Comparison of ENCODE assay signal across 8 cellular contexts in the genomic region with DNA sequence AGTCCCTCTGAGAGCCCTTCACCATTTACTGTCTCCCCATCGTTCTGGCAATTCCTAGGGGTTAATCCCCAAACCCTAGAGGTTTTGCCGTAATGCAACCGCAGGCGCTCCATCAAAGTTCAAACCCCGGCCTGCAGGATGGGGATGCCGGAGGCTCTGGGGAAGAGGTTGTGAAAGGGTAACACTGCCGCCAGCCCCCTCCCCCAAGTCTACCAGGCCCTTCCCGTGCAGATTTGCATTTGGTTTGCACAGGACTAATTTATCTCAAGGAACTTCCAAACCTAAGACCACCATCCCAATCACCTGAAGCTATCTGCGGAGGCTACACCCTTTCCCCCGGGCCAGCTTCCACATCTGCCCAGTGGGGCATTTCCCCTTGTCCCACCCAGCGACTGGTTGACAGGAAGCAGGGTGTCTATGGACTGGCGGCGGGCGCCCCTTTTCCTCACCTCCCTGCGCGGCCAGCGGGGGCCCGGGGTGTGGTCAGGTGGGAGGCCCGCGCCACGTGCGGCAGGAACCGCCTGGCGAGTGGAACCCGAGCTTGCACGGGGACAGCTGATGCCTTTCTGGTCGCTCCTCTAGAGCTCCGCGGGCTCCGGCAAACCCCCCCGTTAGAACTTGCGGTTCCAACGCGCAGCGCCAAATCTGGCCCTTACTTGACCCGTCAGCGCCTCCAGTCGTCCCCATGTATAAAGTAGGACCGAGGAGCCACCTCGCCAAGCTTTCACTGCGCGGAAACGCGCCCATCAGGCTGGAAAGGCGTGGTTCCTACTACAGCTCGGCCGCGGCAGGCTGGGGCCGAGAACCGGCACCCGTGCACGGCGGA.
A peak's percentile ranks its signal among the peaks of the same experiment; 100 is the strongest.
DNase-seq lines count a peak whose midpoint lies in the region; ATAC-seq lines count a peak whose summit lies in the region.

No MANE protein-coding gene starts in this region.

- peak overlapping the region; percentile 32 for H3K4me3 Mint-ChIP-seq in activated naive CD8-positive, alpha-beta T cell

- no peaks in the 10 kb centered on the region for H3K9me3 Mint-ChIP-seq in activated naive CD8-positive, alpha-beta T cell (ENCODE audit: low read depth)

- H3K27me3 Mint-ChIP-seq in activated naive CD8-positive, alpha-beta T cell, result peaks cover 3% of the 10 kb centered on the region

- no peak for ATAC-seq in GM21360 (IDR thresholded peaks at IDR 0.05; ENCODE audit: unreplicated experiment)

- peaks cover 1% of the 10 kb centered on the region for H3K4me1 Mint-ChIP-seq in activated naive CD8-positive, alpha-beta T cell (ENCODE audit: low read depth)

- peaks cover 5% of the 10 kb centered on the region for H3K36me3 Mint-ChIP-seq in activated naive CD8-positive, alpha-beta T cell

- H3K27ac Mint-ChIP-seq in activated naive CD8-positive, alpha-beta T cell, result no peak overlapping the region

- peak; percentile 16 for DNase-seq in stimulated activated CD4-positive, alpha-beta T cell treated with anti-CD3 and anti-CD28 coated beads, Interleukin-4, amount 100 ng/mL, for 1 hour
- DNase-seq in stimulated activated CD4-positive, alpha-beta T cell treated with anti-CD3 and anti-CD28 coated beads, Interleukin-12 subunit alpha, Interleukin-12 subunit beta, amount 100 ng/mL, for 4 hours, result no peak
- DNase-seq in iPS-NIHi7 (ENCODE audit: extremely low spot score), result peak; percentile 75
- no peak for DNase-seq in globus pallidus (ENCODE audit: low spot score)
- no peak for DNase-seq in NCI-H2081 treated with DMSO at 0.1 percent for 48 hours (lab: John Stamatoyannopoulos, UW)
- DNase-seq in NCI-H1436 (lab: John Stamatoyannopoulos, UW), result no peak

Comparison
In these comparisons a context has a peak if more than half of its experiments do, and no peak if none do; other contexts are left out.
1. DNase-seq: peak in stimulated activated CD4-positive, alpha-beta T cell treated with anti-CD3 and anti-CD28 coated beads, Interleukin-4, amount 100 ng/mL, for 1 hour (single experiment) and iPS-NIHi7 (single experiment); none in stimulated activated CD4-positive, alpha-beta T cell treated with anti-CD3 and anti-CD28 coated beads, Interleukin-12 subunit alpha, Interleukin-12 subunit beta, amount 100 ng/mL, for 4 hours (single experiment), globus pallidus (single experiment), NCI-H2081 treated with DMSO at 0.1 percent for 48 hours (single experiment) and NCI-H1436 (single experiment).